1 cellular context compared by ENCODE assay signal in the genomic region with DNA sequence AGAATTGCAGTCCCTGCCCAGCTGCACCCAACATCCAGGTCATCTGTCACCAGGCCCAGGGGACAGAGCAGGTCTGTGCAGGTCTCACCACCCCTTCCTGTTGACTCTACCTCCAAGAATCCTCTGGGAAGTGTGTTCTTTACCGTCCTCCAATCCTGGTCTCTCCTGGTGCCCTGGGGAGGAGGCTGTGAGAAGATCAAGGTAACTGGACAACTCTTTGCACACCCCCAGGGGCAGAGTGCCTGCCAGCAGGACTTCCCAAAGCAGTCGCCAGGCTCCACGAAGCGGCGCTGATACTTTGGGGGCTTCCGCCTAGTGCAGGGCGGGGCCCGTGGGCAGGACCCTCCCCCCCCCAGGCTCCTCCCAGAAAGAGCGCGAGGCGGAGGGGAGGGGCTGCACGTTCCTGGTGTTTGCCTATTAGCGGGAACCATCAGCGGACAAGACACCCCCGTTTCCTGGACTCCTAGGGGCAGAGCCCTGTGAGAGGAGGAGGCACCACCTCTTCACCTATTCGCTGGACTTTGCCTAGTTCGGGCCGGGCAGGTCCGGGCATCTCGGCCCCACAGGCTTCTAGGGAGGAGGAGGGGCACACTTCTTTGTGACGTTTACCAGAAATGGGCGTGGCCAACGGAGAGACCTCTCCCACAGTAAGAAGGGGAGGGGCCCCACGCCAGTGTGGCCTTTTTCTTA.
A peak's percentile ranks its signal among the peaks of the same experiment; 100 is the strongest.
TF ChIP-seq lines count a peak whose summit lies in the region.

No MANE protein-coding gene starts in this region.

TF ChIP-seq in HepG2, 621 proteins besides CTCF, POLR2A, EP300 and RAD21 (continued from another document and continues in another):
- no peak for TF ChIP-seq MAFK (conservative IDR thresholded peaks at IDR 0.05 in 1 of 2, IDR thresholded peaks at IDR 0.05 in 1 of 2; ENCODE audit: low read length in 2 of 2)
- no peak for TF ChIP-seq ZNF382 (CRISPR knock-in tag; IDR thresholded peaks at IDR 0.05; ENCODE audit: borderline replicate concordance)
- no peak for TF ChIP-seq ZNF180 (CRISPR knock-in tag; IDR thresholded peaks at IDR 0.05; ENCODE audit: borderline replicate concordance, low read depth)
- TF ChIP-seq, protein P1, sequence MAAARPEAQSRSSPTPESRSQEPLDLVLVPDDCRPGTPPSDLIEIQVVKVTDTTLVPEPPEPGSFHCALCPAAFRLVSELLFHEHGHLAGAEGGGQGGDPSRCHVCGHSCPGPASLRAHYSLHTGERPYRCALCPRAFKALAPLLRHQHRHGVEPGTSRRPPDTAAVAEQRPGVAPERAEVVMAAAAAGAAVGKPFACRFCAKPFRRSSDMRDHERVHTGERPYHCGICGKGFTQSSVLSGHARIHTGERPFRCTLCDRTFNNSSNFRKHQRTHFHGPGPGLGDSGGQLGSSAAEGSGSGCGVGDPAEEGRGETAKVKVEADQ (CRISPR knock-in tag; IDR thresholded peaks at IDR 0.05; ENCODE audit: borderline replicate concordance) = no peak
- no peak for TF ChIP-seq CHD4 (IDR thresholded peaks at IDR 0.05; ENCODE audit: borderline replicate concordance, low read length)
- TF ChIP-seq, protein P2, sequence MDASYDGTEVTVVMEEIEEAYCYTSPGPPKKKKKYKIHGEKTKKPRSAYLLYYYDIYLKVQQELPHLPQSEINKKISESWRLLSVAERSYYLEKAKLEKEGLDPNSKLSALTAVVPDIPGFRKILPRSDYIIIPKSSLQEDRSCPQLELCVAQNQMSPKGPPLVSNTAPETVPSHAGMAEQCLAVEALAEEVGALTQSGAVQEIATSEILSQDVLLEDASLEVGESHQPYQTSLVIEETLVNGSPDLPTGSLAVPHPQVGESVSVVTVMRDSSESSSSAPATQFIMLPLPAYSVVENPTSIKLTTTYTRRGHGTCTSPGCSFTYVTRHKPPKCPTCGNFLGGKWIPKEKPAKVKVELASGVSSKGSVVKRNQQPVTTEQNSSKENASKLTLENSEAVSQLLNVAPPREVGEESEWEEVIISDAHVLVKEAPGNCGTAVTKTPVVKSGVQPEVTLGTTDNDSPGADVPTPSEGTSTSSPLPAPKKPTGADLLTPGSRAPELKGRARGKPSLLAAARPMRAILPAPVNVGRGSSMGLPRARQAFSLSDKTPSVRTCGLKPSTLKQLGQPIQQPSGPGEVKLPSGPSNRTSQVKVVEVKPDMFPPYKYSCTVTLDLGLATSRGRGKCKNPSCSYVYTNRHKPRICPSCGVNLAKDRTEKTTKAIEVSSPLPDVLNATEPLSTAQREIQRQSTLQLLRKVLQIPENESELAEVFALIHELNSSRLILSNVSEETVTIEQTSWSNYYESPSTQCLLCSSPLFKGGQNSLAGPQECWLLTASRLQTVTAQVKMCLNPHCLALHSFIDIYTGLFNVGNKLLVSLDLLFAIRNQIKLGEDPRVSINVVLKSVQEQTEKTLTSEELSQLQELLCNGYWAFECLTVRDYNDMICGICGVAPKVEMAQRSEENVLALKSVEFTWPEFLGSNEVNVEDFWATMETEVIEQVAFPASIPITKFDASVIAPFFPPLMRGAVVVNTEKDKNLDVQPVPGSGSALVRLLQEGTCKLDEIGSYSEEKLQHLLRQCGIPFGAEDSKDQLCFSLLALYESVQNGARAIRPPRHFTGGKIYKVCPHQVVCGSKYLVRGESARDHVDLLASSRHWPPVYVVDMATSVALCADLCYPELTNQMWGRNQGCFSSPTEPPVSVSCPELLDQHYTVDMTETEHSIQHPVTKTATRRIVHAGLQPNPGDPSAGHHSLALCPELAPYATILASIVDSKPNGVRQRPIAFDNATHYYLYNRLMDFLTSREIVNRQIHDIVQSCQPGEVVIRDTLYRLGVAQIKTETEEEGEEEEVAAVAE (CRISPR knock-in tag; IDR thresholded peaks at IDR 0.05; ENCODE audit: borderline replicate concordance) = no peak
- TF ChIP-seq HHEX (CRISPR knock-in tag; IDR thresholded peaks at IDR 0.05) = no peak
- no peak for TF ChIP-seq ZNF333 (CRISPR knock-in tag; IDR thresholded peaks at IDR 0.05; ENCODE audit: borderline replicate concordance)
- TF ChIP-seq HOXA5 (CRISPR knock-in tag; IDR thresholded peaks at IDR 0.05) = 0 out of 2 replicates have a peak, but pooled peaks have one; percentile 47
- no peak for TF ChIP-seq MTA1 (CRISPR knock-in tag; IDR thresholded peaks at IDR 0.05; ENCODE audit: borderline replicate concordance)
- 0 out of 2 replicates have a peak, but pooled peaks have one; percentile 19 for TF ChIP-seq BRD4 (CRISPR knock-in tag; IDR thresholded peaks at IDR 0.05)
- TF ChIP-seq JUNB (CRISPR knock-in tag; IDR thresholded peaks at IDR 0.05; ENCODE audit: borderline replicate concordance) = no peak
- TF ChIP-seq ZNF543 (CRISPR knock-in tag; IDR thresholded peaks at IDR 0.05) = 0 out of 2 replicates have a peak, but pooled peaks have one; percentile 24
- TF ChIP-seq ZNF556 (CRISPR knock-in tag; IDR thresholded peaks at IDR 0.05; ENCODE audit: borderline replicate concordance) = peak; percentile 50; the same call in 1 of the 2 replicates
- peak; percentile 65; the same call in 1 of the 2 replicates for TF ChIP-seq ZBTB7B (CRISPR knock-in tag; IDR thresholded peaks at IDR 0.05)
- no peak for TF ChIP-seq ZMAT3 (CRISPR knock-in tag; conservative IDR thresholded peaks at IDR 0.05)
- no peak for TF ChIP-seq SALL1 (CRISPR knock-in tag; IDR thresholded peaks at IDR 0.05)
- TF ChIP-seq, protein P3, sequence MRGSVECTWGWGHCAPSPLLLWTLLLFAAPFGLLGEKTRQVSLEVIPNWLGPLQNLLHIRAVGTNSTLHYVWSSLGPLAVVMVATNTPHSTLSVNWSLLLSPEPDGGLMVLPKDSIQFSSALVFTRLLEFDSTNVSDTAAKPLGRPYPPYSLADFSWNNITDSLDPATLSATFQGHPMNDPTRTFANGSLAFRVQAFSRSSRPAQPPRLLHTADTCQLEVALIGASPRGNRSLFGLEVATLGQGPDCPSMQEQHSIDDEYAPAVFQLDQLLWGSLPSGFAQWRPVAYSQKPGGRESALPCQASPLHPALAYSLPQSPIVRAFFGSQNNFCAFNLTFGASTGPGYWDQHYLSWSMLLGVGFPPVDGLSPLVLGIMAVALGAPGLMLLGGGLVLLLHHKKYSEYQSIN (CRISPR knock-in tag; IDR thresholded peaks at IDR 0.05; ENCODE audit: borderline replicate concordance) = no peak
- TF ChIP-seq, protein P4, sequence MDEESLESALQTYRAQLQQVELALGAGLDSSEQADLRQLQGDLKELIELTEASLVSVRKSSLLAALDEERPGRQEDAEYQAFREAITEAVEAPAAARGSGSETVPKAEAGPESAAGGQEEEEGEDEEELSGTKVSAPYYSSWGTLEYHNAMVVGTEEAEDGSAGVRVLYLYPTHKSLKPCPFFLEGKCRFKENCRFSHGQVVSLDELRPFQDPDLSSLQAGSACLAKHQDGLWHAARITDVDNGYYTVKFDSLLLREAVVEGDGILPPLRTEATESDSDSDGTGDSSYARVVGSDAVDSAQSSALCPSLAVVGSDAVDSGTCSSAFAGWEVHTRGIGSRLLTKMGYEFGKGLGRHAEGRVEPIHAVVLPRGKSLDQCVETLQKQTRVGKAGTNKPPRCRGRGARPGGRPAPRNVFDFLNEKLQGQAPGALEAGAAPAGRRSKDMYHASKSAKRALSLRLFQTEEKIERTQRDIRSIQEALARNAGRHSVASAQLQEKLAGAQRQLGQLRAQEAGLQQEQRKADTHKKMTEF (CRISPR knock-in tag; IDR thresholded peaks at IDR 0.05) = 0 out of 2 replicates have a peak, but pooled peaks have one; percentile 19
- no peak for TF ChIP-seq ZNF224 (CRISPR knock-in tag; IDR thresholded peaks at IDR 0.05)
- no peak for TF ChIP-seq ZNF329 (CRISPR knock-in tag; IDR thresholded peaks at IDR 0.05; ENCODE audit: low read depth)
- no peak for TF ChIP-seq MIER2 (CRISPR knock-in tag; IDR thresholded peaks at IDR 0.05)
- TF ChIP-seq ATRX (CRISPR knock-in tag; IDR thresholded peaks at IDR 0.05; ENCODE audit: borderline replicate concordance) = no peak
- TF ChIP-seq TSC22D2 (CRISPR knock-in tag; IDR thresholded peaks at IDR 0.05; ENCODE audit: borderline replicate concordance) = no peak
- no peak for TF ChIP-seq ZNF841 (CRISPR knock-in tag; IDR thresholded peaks at IDR 0.05; ENCODE audit: borderline replicate concordance)
- no peak for TF ChIP-seq ZNF383 (CRISPR knock-in tag; IDR thresholded peaks at IDR 0.05; ENCODE audit: borderline replicate concordance)
- TF ChIP-seq PHF21A (CRISPR knock-in tag; IDR thresholded peaks at IDR 0.05) = peak; percentile 50
- no peak for TF ChIP-seq ZNF547 (CRISPR knock-in tag; IDR thresholded peaks at IDR 0.05)
- TF ChIP-seq, protein P5, sequence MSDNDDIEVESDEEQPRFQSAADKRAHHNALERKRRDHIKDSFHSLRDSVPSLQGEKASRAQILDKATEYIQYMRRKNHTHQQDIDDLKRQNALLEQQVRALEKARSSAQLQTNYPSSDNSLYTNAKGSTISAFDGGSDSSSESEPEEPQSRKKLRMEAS (IDR thresholded peaks at IDR 0.05) = no peak
- peak; percentile 77 for TF ChIP-seq GABPB1 (CRISPR knock-in tag; IDR thresholded peaks at IDR 0.05)
- no peak for TF ChIP-seq GPN1 (CRISPR knock-in tag; IDR thresholded peaks at IDR 0.05; ENCODE audit: borderline replicate concordance)
- no peak for TF ChIP-seq DPF2 (CRISPR knock-in tag; IDR thresholded peaks at IDR 0.05; ENCODE audit: borderline replicate concordance, low read depth)
- TF ChIP-seq IRX3 (CRISPR knock-in tag; IDR thresholded peaks at IDR 0.05; ENCODE audit: borderline replicate concordance, low read depth) = no peak
- TF ChIP-seq ZFP90 (CRISPR knock-in tag; IDR thresholded peaks at IDR 0.05; ENCODE audit: borderline replicate concordance) = peak; percentile 62; the same call in 1 of the 2 replicates
- no peak for TF ChIP-seq ZFP36 (IDR thresholded peaks at IDR 0.05; ENCODE audit: borderline replicate concordance, low read depth, low read length, partially characterized antibody)
- TF ChIP-seq KLF9 (CRISPR knock-in tag; IDR thresholded peaks at IDR 0.05; ENCODE audit: low read depth) = no peak
- TF ChIP-seq, protein P6, sequence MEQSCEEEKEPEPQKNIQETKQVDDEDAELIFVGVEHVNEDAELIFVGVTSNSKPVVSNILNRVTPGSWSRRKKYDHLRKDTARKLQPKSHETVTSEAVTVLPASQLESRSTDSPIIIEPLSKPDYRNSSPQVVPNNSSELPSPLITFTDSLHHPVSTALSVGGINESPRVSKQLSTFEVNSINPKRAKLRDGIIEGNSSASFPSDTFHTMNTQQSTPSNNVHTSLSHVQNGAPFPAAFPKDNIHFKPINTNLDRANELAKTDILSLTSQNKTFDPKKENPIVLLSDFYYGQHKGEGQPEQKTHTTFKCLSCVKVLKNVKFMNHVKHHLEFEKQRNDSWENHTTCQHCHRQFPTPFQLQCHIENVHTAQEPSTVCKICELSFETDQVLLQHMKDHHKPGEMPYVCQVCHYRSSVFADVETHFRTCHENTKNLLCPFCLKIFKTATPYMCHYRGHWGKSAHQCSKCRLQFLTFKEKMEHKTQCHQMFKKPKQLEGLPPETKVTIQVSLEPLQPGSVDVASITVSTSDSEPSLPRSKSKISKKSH (CRISPR knock-in tag; IDR thresholded peaks at IDR 0.05; ENCODE audit: borderline replicate concordance) = no peak
- TF ChIP-seq ETV5 (CRISPR knock-in tag; IDR thresholded peaks at IDR 0.05; ENCODE audit: borderline replicate concordance) = no peak
- TF ChIP-seq ASH2L (IDR thresholded peaks at IDR 0.05; ENCODE audit: insufficient read length, low read depth, low read length) = no peak
- TF ChIP-seq ZNF670 (CRISPR knock-in tag; IDR thresholded peaks at IDR 0.05; ENCODE audit: borderline replicate concordance) = no peak
- TF ChIP-seq, protein P7, sequence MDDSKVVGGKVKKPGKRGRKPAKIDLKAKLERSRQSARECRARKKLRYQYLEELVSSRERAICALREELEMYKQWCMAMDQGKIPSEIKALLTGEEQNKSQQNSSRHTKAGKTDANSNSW (CRISPR knock-in tag; IDR thresholded peaks at IDR 0.05; ENCODE audit: borderline replicate concordance) = no peak
- no peak for TF ChIP-seq ZNF773 (CRISPR knock-in tag; IDR thresholded peaks at IDR 0.05; ENCODE audit: borderline replicate concordance)
- peak; percentile 19; the same call in 1 of the 2 replicates for TF ChIP-seq ELF3 (CRISPR knock-in tag; IDR thresholded peaks at IDR 0.05)
- no peak for TF ChIP-seq KAT2B (IDR thresholded peaks at IDR 0.05; ENCODE audit: borderline replicate concordance, low read depth, low read length)
- TF ChIP-seq SRY (CRISPR knock-in tag; IDR thresholded peaks at IDR 0.05) = no peak
- no peak for TF ChIP-seq NR2C2 (CRISPR knock-in tag; IDR thresholded peaks at IDR 0.05; ENCODE audit: borderline replicate concordance)
- TF ChIP-seq ZNF484 (CRISPR knock-in tag; IDR thresholded peaks at IDR 0.05; ENCODE audit: borderline replicate concordance, low read depth) = no peak
- no peak for TF ChIP-seq ZNF101 (CRISPR knock-in tag; IDR thresholded peaks at IDR 0.05; ENCODE audit: borderline replicate concordance, low read depth)
- no peak for TF ChIP-seq THYN1 (CRISPR knock-in tag; IDR thresholded peaks at IDR 0.05; ENCODE audit: borderline replicate concordance, low read depth)
- 0 out of 2 replicates have a peak, but pooled peaks have one; percentile 13 for TF ChIP-seq ZNF501 (CRISPR knock-in tag; IDR thresholded peaks at IDR 0.05)
- no peak for TF ChIP-seq PAF1 (CRISPR knock-in tag; IDR thresholded peaks at IDR 0.05)
- 0 out of 2 replicates have a peak, but pooled peaks have one; percentile 35 for TF ChIP-seq NFKB2 (CRISPR knock-in tag; IDR thresholded peaks at IDR 0.05; ENCODE audit: borderline replicate concordance)
- no peak for TF ChIP-seq GATA4 (IDR thresholded peaks at IDR 0.05; ENCODE audit: borderline replicate concordance, low read depth)
- TF ChIP-seq AGO1 (IDR thresholded peaks at IDR 0.05; ENCODE audit: low read depth, low read length, poor library complexity, severe bottlenecking) = no peak
- 0 out of 2 replicates have a peak, but pooled peaks have one; percentile 26 for TF ChIP-seq ZFY (CRISPR knock-in tag; IDR thresholded peaks at IDR 0.05)
- TF ChIP-seq XRCC5 (optimal IDR thresholded peaks at IDR 0.05; ENCODE audit: low read length) = peak; percentile 11
- TF ChIP-seq NBN (conservative IDR thresholded peaks at IDR 0.05) = no peak
- no peak for TF ChIP-seq ZNF746 (CRISPR knock-in tag; IDR thresholded peaks at IDR 0.05)
